ENCODE assay signal across 6 cellular contexts in the genomic region with DNA sequence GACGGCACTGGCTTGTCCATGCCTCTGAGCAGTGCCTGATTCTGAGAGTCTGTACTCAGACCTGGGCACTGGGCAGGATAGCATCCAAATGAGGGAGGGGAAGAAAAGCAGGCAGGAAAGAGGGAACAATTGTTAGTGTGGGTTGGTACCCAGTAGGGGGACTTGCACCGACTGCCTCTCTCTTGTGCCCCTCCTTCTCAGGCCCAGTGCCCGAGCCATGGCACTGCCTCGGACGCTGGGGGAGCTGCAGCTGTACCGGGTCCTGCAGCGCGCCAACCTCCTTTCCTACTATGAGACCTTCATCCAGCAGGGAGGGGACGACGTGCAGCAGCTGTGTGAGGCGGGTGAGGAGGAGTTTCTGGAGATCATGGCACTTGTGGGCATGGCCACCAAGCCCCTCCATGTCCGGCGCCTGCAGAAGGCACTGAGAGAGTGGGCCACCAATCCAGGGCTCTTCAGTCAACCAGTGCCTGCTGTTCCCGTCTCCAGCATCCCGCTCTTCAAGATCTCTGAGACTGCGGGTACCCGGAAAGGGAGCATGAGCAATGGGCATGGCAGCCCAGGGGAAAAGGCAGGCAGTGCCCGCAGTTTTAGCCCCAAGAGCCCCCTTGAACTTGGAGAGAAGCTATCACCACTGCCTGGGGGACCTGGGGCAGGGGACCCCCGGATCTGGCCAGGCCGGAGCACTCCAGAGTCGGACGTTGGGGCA. TPM values are rescaled to one million over a fixed set of nuclear protein-coding genes. Genes with fewer than 3 reads are reported as not detected.
A peak's percentile ranks its signal among the peaks of the same experiment; 100 is the strongest.
DNase-seq lines count a peak whose midpoint lies in the region; ATAC-seq and TF ChIP-seq lines count a peak whose summit lies in the region.

No MANE protein-coding gene starts in this region.

- no peak overlapping the region for H2BK120ac ChIP-seq in mesenchymal stem cell (ENCODE audit: low read depth, low read length)

- H3K9me3 ChIP-seq in mesenchymal stem cell (ENCODE audit: control insufficient read depth, low read length), result no peaks in the 10 kb centered on the region

- peak overlapping the region in 1 of 2 experiments; percentile 7 for H3K14ac ChIP-seq in mesenchymal stem cell (ENCODE audit: low read length in 2 of 2)

- H3K36me3 Mint-ChIP-seq in activated naive CD8-positive, alpha-beta T cell, result peaks cover under 1% of the 10 kb centered on the region

- POLR2A ChIA-PET in BJ (lab: Charles Lee), result no interaction called here

- no peak overlapping the region for H4K91ac ChIP-seq in mesenchymal stem cell (ENCODE audit: low read length)

- no peak overlapping the region for H3K4ac ChIP-seq in mesenchymal stem cell (ENCODE audit: low read depth in 1 of 2, low read length in 2 of 2)

- H3K23ac ChIP-seq in mesenchymal stem cell (ENCODE audit: low read length in 2 of 2), result peak overlapping the region in 1 of 2 experiments; percentile 5

- no peaks in the 10 kb centered on the region for H3K9me3 Mint-ChIP-seq in activated naive CD8-positive, alpha-beta T cell (ENCODE audit: low read depth)

- H2BK5ac ChIP-seq in mesenchymal stem cell (ENCODE audit: low read depth, low read length, poor library complexity, severe bottlenecking), result no peak overlapping the region

- H2BK12ac ChIP-seq in mesenchymal stem cell (ENCODE audit: low read length in 2 of 2), result peak overlapping the region in 1 of 2 experiments; percentile 18

- H2BK15ac ChIP-seq in mesenchymal stem cell (ENCODE audit: low read depth, poor library complexity, severe bottlenecking), result no peak overlapping the region

- ATAC-seq in HG02840 (IDR thresholded peaks at IDR 0.05; ENCODE audit: low FRiP score, unreplicated experiment), result no peak

- H3K4me3 Mint-ChIP-seq in activated naive CD8-positive, alpha-beta T cell, result peak overlapping the region; percentile 95

- H3K18ac ChIP-seq in mesenchymal stem cell (ENCODE audit: low read depth in 1 of 2, low read length in 2 of 2), result no peak overlapping the region

- peaks cover 56% of the 10 kb centered on the region for H3K4me1 Mint-ChIP-seq in activated naive CD8-positive, alpha-beta T cell (ENCODE audit: low read depth)

- H3K4me2 ChIP-seq in mesenchymal stem cell (ENCODE audit: low read length, poor library complexity, severe bottlenecking), result peak overlapping the region; percentile 30

- H3K27ac Mint-ChIP-seq in activated naive CD8-positive, alpha-beta T cell, result peak overlapping the region; percentile 84

- H3K9ac ChIP-seq in mesenchymal stem cell (ENCODE audit: low read length), result peak overlapping the region; percentile 95

- H3K36me3 ChIP-seq in BJ (ENCODE audit: control insufficient read depth, insufficient read depth, low read length), result peaks cover 36% of the 10 kb centered on the region
- H3K36me3 ChIP-seq in mesenchymal stem cell (ENCODE audit: control insufficient read depth in 1 of 2, insufficient read depth in 2 of 2, low read depth in 1 of 2, low read length in 2 of 2), result peaks cover 47 to 54% of the 10 kb centered on the region in 2 experiments

- H2AFZ ChIP-seq in mesenchymal stem cell (ENCODE audit: low read depth, low read length), result no peak overlapping the region

- no peaks in the 10 kb centered on the region for H3K27me3 Mint-ChIP-seq in activated naive CD8-positive, alpha-beta T cell

- no peaks in the 10 kb centered on the region for H3K27me3 ChIP-seq in BJ (ENCODE audit: control insufficient read depth, insufficient read depth, low read length)
- H3K27me3 ChIP-seq in mesenchymal stem cell (ENCODE audit: control insufficient read depth in 1 of 2, insufficient read depth in 1 of 2, low read length in 2 of 2), result no peaks in the 10 kb centered on the region

- H3K79me1 ChIP-seq in mesenchymal stem cell (replicated peaks; ENCODE audit: low read length, poor library complexity, severe bottlenecking), result peaks cover 21% of the 10 kb centered on the region

- no peak overlapping the region for H4K8ac ChIP-seq in mesenchymal stem cell (ENCODE audit: low read length)

- DNase-seq in BJ (ENCODE audit: low read depth), result no peak
- no peak for DNase-seq in mesenchymal stem cell
- DNase-seq in NCI-H510A treated with DMSO at 0.1 percent for 48 hours (lab: John Stamatoyannopoulos, UW), result no peak
- DNase-seq in NAMALWA (ENCODE audit: low spot score), result no peak

- H3K27ac ChIP-seq in mesenchymal stem cell (ENCODE audit: low read length, poor library complexity, severe bottlenecking), result no peak overlapping the region

- WGBS in mesenchymal stem cell, result 94% methylated on average over 17 of the region's 22 CpGs

- H2AK5ac ChIP-seq in mesenchymal stem cell (ENCODE audit: low read length, severe bottlenecking), result no peak overlapping the region

- H3K4me1 ChIP-seq in mesenchymal stem cell (ENCODE audit: control insufficient read depth, insufficient read depth, low read depth, low read length), result peaks cover 30% of the 10 kb centered on the region

- peak; percentile 44; the same call in 1 of the 2 replicates for TF ChIP-seq CTCF in BJ (IDR thresholded peaks at IDR 0.05; ENCODE audit: insufficient read depth, low read depth, low read length)

- H3K4me3 ChIP-seq in BJ (ENCODE audit: low read depth, low read length), result peak overlapping the region; percentile 96
- H3K4me3 ChIP-seq in mesenchymal stem cell (ENCODE audit: insufficient read depth in 1 of 2, low read depth in 1 of 2, low read length in 2 of 2), result peak overlapping the region in 1 of 2 experiments; percentile 90

- CTCF ChIA-PET in BJ (lab: Yijun Ruan, JAX), result interaction anchor here (0.7 to 15.6 kb wide), 11 partner anchors 11 to 151 kb away, joined by 3 to 190 read pairs (median 5); partner anchors contain the start of genes NEMP1 and STAT6

RNA-seq across cellular contexts. Expression of gene NAB2, which starts 2.2 kb away (rescaled TPM):
- polyA plus RNA-seq in BJ (2011; rRNA removed), result 41.7 and 50.2 TPM in 2 replicates
- polyA minus RNA-seq in BJ (2011; rRNA and poly(A)+ RNA removed), result 40.1 and 65.0 TPM in 2 replicates
- polyA plus RNA-seq in mesenchymal stem cell (2013, experiment 1 of 2), result 28.9 TPM
- polyA plus RNA-seq in mesenchymal stem cell (2013, experiment 2 of 2), result 27.0 TPM

RNA-seq across cellular contexts. Expression of gene NEMP1, which starts 12.5 kb away (rescaled TPM):
- polyA plus RNA-seq in BJ (2011; rRNA removed), result 6.7 and 12.0 TPM in 2 replicates
- polyA minus RNA-seq in BJ (2011; rRNA and poly(A)+ RNA removed), result 5.0 and 6.5 TPM in 2 replicates
- polyA plus RNA-seq in mesenchymal stem cell (2013, experiment 1 of 2), result 6.2 TPM
- 5.8 TPM for polyA plus RNA-seq in mesenchymal stem cell (2013, experiment 2 of 2)

RNA-seq across cellular contexts. Expression of gene STAT6, which starts 20.1 kb away (rescaled TPM):
- 110 and 177 TPM in 2 replicates for polyA plus RNA-seq in BJ (2011; rRNA removed)
- 71.4 and 108 TPM in 2 replicates for polyA minus RNA-seq in BJ (2011; rRNA and poly(A)+ RNA removed)
- polyA plus RNA-seq in mesenchymal stem cell (2013, experiment 1 of 2), result 87.5 TPM
- 89.4 TPM for polyA plus RNA-seq in mesenchymal stem cell (2013, experiment 2 of 2)

RNA-seq across cellular contexts. Expression of gene LRP1, which starts 37.2 kb away (rescaled TPM):
- 58.5 and 117 TPM in 2 replicates for polyA plus RNA-seq in BJ (2011; rRNA removed)
- 200 and 323 TPM in 2 replicates for polyA minus RNA-seq in BJ (2011; rRNA and poly(A)+ RNA removed)
- polyA plus RNA-seq in mesenchymal stem cell (2013, experiment 1 of 2), result 68.9 TPM
- 57.9 TPM for polyA plus RNA-seq in mesenchymal stem cell (2013, experiment 2 of 2)

RNA-seq across cellular contexts. Expression of gene MYO1A, which starts 41.1 kb away (rescaled TPM):
- polyA plus RNA-seq in BJ (2011; rRNA removed), result 0.02 and 0.15 TPM in 2 replicates
- 0.21 TPM in 1 of 2 replicates, not detected in the other for polyA minus RNA-seq in BJ (2011; rRNA and poly(A)+ RNA removed)
- polyA plus RNA-seq in mesenchymal stem cell (2013, experiment 1 of 2), result not detected
- polyA plus RNA-seq in mesenchymal stem cell (2013, experiment 2 of 2), result not detected
